ENCODE assay signal across 28 cellular contexts in genomic region chr4:77020017-77020416, GRCh38.
"Had no signal": no experiment of that assay in that cellular context is flagged by ENCODE, and none has a peak within 500 bp of the region (broad histone marks: within the 10 kb centered on the region; RNA-seq: fewer than 3 reads in every experiment).

No MANE protein-coding gene starts in this region.

- H3K27ac ChIP-seq: brain microvascular endothelial cell, foreskin keratinocyte, heart left ventricle, lower lobe of right lung, neutrophil, pancreas, prostate gland, thoracic aorta, WERI-Rb-1 had no signal

- H3K4me3 ChIP-seq: heart left ventricle, lower lobe of right lung, pancreas, prostate gland, thoracic aorta had no signal

- H3K36me3 ChIP-seq: neutrophil, prostate gland had no signal

- H3K4me1 ChIP-seq: foreskin keratinocyte, prostate gland had no signal

- H3K9me3 ChIP-seq: heart left ventricle, lower lobe of right lung, neutrophil, pancreas, prostate gland, thoracic aorta had no signal

- FAIRE-seq: pancreas, TTC549 had no signal

- H3K27me3 ChIP-seq: brain microvascular endothelial cell, foreskin keratinocyte, heart left ventricle, neutrophil, pancreas had no signal

- DNase-seq: activated CD4-positive, alpha-beta memory T cell treated with anti-CD3 and anti-CD28 coated beads for 36 hours; activated CD4-positive, alpha-beta T cell treated with anti-CD3 and anti-CD28 coated beads, Interleukin-2, amount 10 ng/mL, durations not matched to agents 24 days and 14 days; activated CD8-positive, alpha-beta memory T cell treated with anti-CD3 and anti-CD28 coated beads, Interleukin-2, amount 50 U/mL, for 4 hours; activated gamma-delta T cell; activated naive CD4-positive, alpha-beta T cell treated with anti-CD3 and anti-CD28 coated beads, Interleukin-2, amount 10 ng/mL, durations not matched to agents 7 days and 5 days; activated naive CD8-positive, alpha-beta T cell treated with anti-CD3 and anti-CD28 coated beads, Interleukin-2, amount 10 ng/mL, durations not matched to agents 7 days and 5 days; activated T-cell treated with anti-CD3 and anti-CD28 coated beads, Interleukin-2, amount 50 U/mL, for 1 hour; brain microvascular endothelial cell; caudate nucleus; endodermal cell; foreskin keratinocyte; heart left ventricle; hypothalamus; immature natural killer cell; lower lobe of right lung; mesendoderm; pancreas; SW 1271; T-helper 9 cell; trophoblast cell; WERI-Rb-1 had no signal

- ATAC-seq: activated CD4-positive, CD25-positive, alpha-beta regulatory T cell treated with anti-CD3 and anti-CD28 coated beads, Interleukin-2, amount 50 U/mL, for 24 hours; esophagus mucosa; foreskin keratinocyte; heart left ventricle; lower lobe of right lung; natural killer cell treated with Interleukin-12 subunit alpha and Interleukin-12 subunit beta and Interleukin-15 and Interleukin-18, amount 100 ng/mL, for 72 hours had no signal
